Comparison of ENCODE assay signal across 14 cellular contexts in the genomic region with DNA sequence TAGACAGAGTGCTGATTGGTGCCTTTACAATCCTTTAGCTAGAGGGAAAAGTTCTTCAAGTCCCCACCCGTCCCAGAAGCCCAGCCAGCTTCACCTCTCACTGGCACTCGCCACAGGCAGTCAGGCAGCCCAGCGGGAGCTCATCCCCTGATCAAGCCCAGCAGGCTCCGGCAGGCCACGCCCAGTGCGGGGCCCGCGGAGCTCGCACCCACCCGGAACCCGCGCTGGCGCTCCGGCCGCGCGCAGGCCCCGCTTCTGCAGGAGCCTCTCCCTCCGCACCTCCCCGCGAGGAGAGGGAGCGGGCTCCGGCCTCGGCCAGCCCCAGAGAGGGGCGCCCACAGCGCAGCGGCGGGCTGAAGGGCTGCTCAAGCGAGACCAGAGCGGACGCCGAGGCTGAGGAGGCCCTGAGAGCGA.
DNase-seq lines count a peak whose midpoint lies in the region; ATAC-seq, FAIRE-seq and TF ChIP-seq lines count a peak whose summit lies in the region.
"Had no signal": no experiment of that assay in that cellular context is flagged by ENCODE, and none has a peak within 500 bp of the region (broad histone marks: within the 10 kb centered on the region; RNA-seq: fewer than 3 reads in every experiment).

No MANE protein-coding gene starts in this region.

- DNase-seq in right cardiac atrium (peak in 2 of 3 donors; percentile 26 to 35), heart right ventricle (no peak), K562 (ENCODE audit: extremely low read depth in 1 of 4, low spot score in 3 of 4) (peak in 2 of 4 experiments; percentile 8 to 11), mesenchymal stem cell (no peak), SKM-1 (lab: John Stamatoyannopoulos, UW; ENCODE audit: unreplicated experiment) (no peak), SK-N-DZ (ENCODE audit: low spot score) (no peak), SIG-M5 (lab: John Stamatoyannopoulos, UW) (no peak)
- DNase-seq: Caco-2; CD8-positive, alpha-beta memory T cell; GF-D8 had no signal

- no peak overlapping the region for H3K4me3 ChIP-seq in right cardiac atrium (ENCODE audit: low read length)
- H3K4me3 ChIP-seq in heart right ventricle: no peak overlapping the region
- H3K4me3 ChIP-seq in K562: 0 out of 2 replicates have a peak overlapping the region, but pooled peaks have one; percentile 11
- H3K4me3 ChIP-seq in mesenchymal stem cell (ENCODE audit: insufficient read depth in 1 of 2, low read depth in 1 of 2, low read length in 2 of 2): no peak overlapping the region
- H3K4me3 ChIP-seq: BLaER1 had no signal

- in situ Hi-C loops in K562 (cut with MboI): no loop called here

- no peak overlapping the region for H3K4ac ChIP-seq in mesenchymal stem cell (ENCODE audit: low read depth in 1 of 2, low read length in 2 of 2)

- no peaks in the 10 kb centered on the region for H3K79me2 ChIP-seq in K562 (ENCODE audit: control insufficient read depth, insufficient read depth, low read length)

- TF ChIP-seq CTCF in heart right ventricle (IDR thresholded peaks at IDR 0.05): no peak
- no peak for TF ChIP-seq CTCF in K562 (IDR thresholded peaks at IDR 0.05 in 2 of 3, conservative IDR thresholded peaks at IDR 0.05 in 1 of 3; ENCODE audit: insufficient read depth in 2 of 3, low read depth in 1 of 3, low read length in 3 of 3)

- 90% methylated on average over 33 of the region's 33 CpGs for WGBS in right cardiac atrium
- WGBS in heart right ventricle, 2 donors: 91% methylated on average over 33 of the region's 33 CpGs
- 6% methylated on average over 21 of the region's 33 CpGs for WGBS in K562 (ENCODE audit: insufficient coverage, low coverage, missing lambda C conversion rate)
- 96% methylated on average over 33 of the region's 33 CpGs for WGBS in mesenchymal stem cell

- no peak overlapping the region; a peak in 1 of 4 replicates for H3K9ac ChIP-seq in K562 (ENCODE audit: insufficient read depth in 1 of 2, low read depth in 2 of 2, low read length in 2 of 2)
- H3K9ac ChIP-seq in mesenchymal stem cell (ENCODE audit: low read length): no peak overlapping the region
- H3K9ac ChIP-seq: BLaER1 had no signal

- H3K27ac ChIP-seq in right cardiac atrium (ENCODE audit: low read length) (no peak overlapping the region), heart right ventricle (no peak overlapping the region), K562 (ENCODE audit: extremely low read depth, low read depth, low read length) (no peak overlapping the region), mesenchymal stem cell (ENCODE audit: low read length, poor library complexity, severe bottlenecking) (no peak overlapping the region)
- H3K27ac ChIP-seq: BLaER1, HL-60 had no signal

- H3K79me1 ChIP-seq in mesenchymal stem cell (replicated peaks; ENCODE audit: low read length, poor library complexity, severe bottlenecking): no peaks in the 10 kb centered on the region

- no peaks in the 10 kb centered on the region for H3K4me1 ChIP-seq in right cardiac atrium (ENCODE audit: control insufficient read depth, insufficient read depth, low read length)
- H3K4me1 ChIP-seq in heart right ventricle: no peaks in the 10 kb centered on the region
- H3K4me1 ChIP-seq in K562 (replicated peaks in 1 of 2; ENCODE audit: control insufficient read depth in 2 of 2, insufficient read depth in 2 of 2, low read length in 2 of 2): peaks cover 0 to 4% of the 10 kb centered on the region in 2 experiments; a peak in 1 of 5 replicates
- H3K4me1 ChIP-seq in mesenchymal stem cell (ENCODE audit: control insufficient read depth, insufficient read depth, low read depth, low read length): no peaks in the 10 kb centered on the region
- H3K4me1 ChIP-seq: BLaER1, Caco-2 had no signal

- no peak overlapping the region for H2BK5ac ChIP-seq in mesenchymal stem cell (ENCODE audit: low read depth, low read length, poor library complexity, severe bottlenecking)

- no peak for TF ChIP-seq POLR2A in K562 (conservative IDR thresholded peaks at IDR 0.05)

- no peak for FAIRE-seq in K562 (lab: Jason Lieb, UNC)
- FAIRE-seq: A204.1, H54 had no signal

- H2BK12ac ChIP-seq in mesenchymal stem cell (ENCODE audit: low read length in 2 of 2): no peak overlapping the region

- no peak overlapping the region for H3K18ac ChIP-seq in mesenchymal stem cell (ENCODE audit: low read depth in 1 of 2, low read length in 2 of 2)

- no peaks in the 10 kb centered on the region for H3K27me3 ChIP-seq in right cardiac atrium (ENCODE audit: control insufficient read depth, insufficient read depth)
- H3K27me3 ChIP-seq in heart right ventricle: no peaks in the 10 kb centered on the region
- no peaks in the 10 kb centered on the region for H3K27me3 ChIP-seq in K562 (ENCODE audit: control insufficient read depth in 2 of 2, insufficient read depth in 2 of 2, low read length in 2 of 2)
- no peaks in the 10 kb centered on the region for H3K27me3 ChIP-seq in mesenchymal stem cell (ENCODE audit: control insufficient read depth in 1 of 2, insufficient read depth in 1 of 2, low read length in 2 of 2)
- H3K27me3 ChIP-seq: BLaER1 had no signal

- H3K9me1 ChIP-seq in K562 (ENCODE audit: control insufficient read depth, insufficient read depth, low read length): no peaks in the 10 kb centered on the region

- POLR2A ChIA-PET in K562 (lab: Yijun Ruan, JAX): interaction anchor here (0.6 kb wide), 1 partner anchor 494 kb away, joined by 3 read pairs; no protein-coding TSS in a partner anchor

- peak overlapping the region; percentile 60 for H4K8ac ChIP-seq in mesenchymal stem cell (ENCODE audit: low read length)

- no peaks in the 10 kb centered on the region for H4K20me1 ChIP-seq in K562 (replicated peaks; ENCODE audit: control insufficient read depth, insufficient read depth, low read length)
- H4K20me1 ChIP-seq: BLaER1 had no signal

- no peak overlapping the region for H4K91ac ChIP-seq in mesenchymal stem cell (ENCODE audit: low read length)

- no peak overlapping the region for H2BK120ac ChIP-seq in mesenchymal stem cell (ENCODE audit: low read depth, low read length)

- H3K23ac ChIP-seq in mesenchymal stem cell (ENCODE audit: low read length in 2 of 2): no peak overlapping the region

- no peak for TF ChIP-seq RAD21 in K562 (CRISPR knock-in tag; conservative IDR thresholded peaks at IDR 0.05 in 1 of 2, IDR thresholded peaks at IDR 0.05 in 1 of 2)

- intact Hi-C loops in right cardiac atrium (cut with DNase I): no loop called here
- intact Hi-C loops in heart right ventricle (cut with DNase I): no loop called here
- intact Hi-C loops in K562 (cut with micrococcal nuclease): no loop called here

- BruUV-seq in K562 (replicated peaks; lab: Mats Ljungman, UMichigan): no TSS peak

- H2AFZ ChIP-seq in K562 (ENCODE audit: low read depth, low read length) (peak overlapping the region; percentile 39), mesenchymal stem cell (ENCODE audit: low read depth, low read length) (no peak overlapping the region)

- no peak overlapping the region for H2BK15ac ChIP-seq in mesenchymal stem cell (ENCODE audit: low read depth, poor library complexity, severe bottlenecking)

- ATAC-seq in right cardiac atrium: peak in 1 of 2 donors; percentile 41
- ATAC-seq in heart right ventricle: no peak
- peak; percentile 83 for ATAC-seq in K562

- H3K4me2 ChIP-seq in K562 (ENCODE audit: insufficient read depth, low read length): peak overlapping the region; percentile 25; the same call in 1 of the 2 replicates
- no peak overlapping the region for H3K4me2 ChIP-seq in mesenchymal stem cell (ENCODE audit: low read length, poor library complexity, severe bottlenecking)
- H3K4me2 ChIP-seq: BLaER1 had no signal

- CTCF ChIA-PET in K562 (lab: Yijun Ruan, JAX; ENCODE audit: low intra/inter-chr PET ratio): no interaction called here

- H3K36me3 ChIP-seq in heart right ventricle (no peaks in the 10 kb centered on the region), K562 (ENCODE audit: control insufficient read depth, insufficient read depth, low read length) (no peaks in the 10 kb centered on the region), mesenchymal stem cell (ENCODE audit: control insufficient read depth in 1 of 2, insufficient read depth in 2 of 2, low read depth in 1 of 2, low read length in 2 of 2) (peaks cover 0 to 3% of the 10 kb centered on the region in 2 experiments)
- H3K36me3 ChIP-seq: BLaER1 had no signal

- H3K9me3 ChIP-seq in right cardiac atrium (ENCODE audit: control insufficient read depth, low read length) (no peaks in the 10 kb centered on the region), heart right ventricle (peaks cover 0 to 8% (median 0%) of the 10 kb centered on the region in 11 donors), K562 (replicated peaks; ENCODE audit: control insufficient read depth, insufficient read depth, low read depth, low read length) (no peaks in the 10 kb centered on the region; the same call in 1 of the 2 replicates), mesenchymal stem cell (ENCODE audit: control insufficient read depth, low read length) (peaks cover 5% of the 10 kb centered on the region)
- H3K9me3 ChIP-seq: Caco-2 had no signal

- H3K14ac ChIP-seq in mesenchymal stem cell (ENCODE audit: low read length in 2 of 2): no peak overlapping the region

- no peak overlapping the region for H2AK5ac ChIP-seq in mesenchymal stem cell (ENCODE audit: low read length, severe bottlenecking)

- no peak for TF ChIP-seq EP300 in K562 (IDR thresholded peaks at IDR 0.05; ENCODE audit: low read length)

TF ChIP-seq in K562, 482 proteins besides CTCF, POLR2A, EP300 and RAD21 (continues in another document):
- TF ChIP-seq POLR2G (IDR thresholded peaks at IDR 0.05; ENCODE audit: low read depth, low read length): peak; percentile 29; the same call in 1 of the 2 replicates
- no peak for TF ChIP-seq CEBPZ (IDR thresholded peaks at IDR 0.05; ENCODE audit: borderline replicate concordance, low read depth, low read length)

Comparison
In these comparisons a context has a peak if more than half of its experiments do, and no peak if none do; other contexts are left out.
1. DNase-seq: peak in right cardiac atrium (2 of 3); none in heart right ventricle (0 of 2), mesenchymal stem cell (single experiment), SKM-1 (single experiment), SK-N-DZ (single experiment) and SIG-M5 (single experiment).